ENCODE assay signal across 20 cellular contexts in the genomic region with DNA sequence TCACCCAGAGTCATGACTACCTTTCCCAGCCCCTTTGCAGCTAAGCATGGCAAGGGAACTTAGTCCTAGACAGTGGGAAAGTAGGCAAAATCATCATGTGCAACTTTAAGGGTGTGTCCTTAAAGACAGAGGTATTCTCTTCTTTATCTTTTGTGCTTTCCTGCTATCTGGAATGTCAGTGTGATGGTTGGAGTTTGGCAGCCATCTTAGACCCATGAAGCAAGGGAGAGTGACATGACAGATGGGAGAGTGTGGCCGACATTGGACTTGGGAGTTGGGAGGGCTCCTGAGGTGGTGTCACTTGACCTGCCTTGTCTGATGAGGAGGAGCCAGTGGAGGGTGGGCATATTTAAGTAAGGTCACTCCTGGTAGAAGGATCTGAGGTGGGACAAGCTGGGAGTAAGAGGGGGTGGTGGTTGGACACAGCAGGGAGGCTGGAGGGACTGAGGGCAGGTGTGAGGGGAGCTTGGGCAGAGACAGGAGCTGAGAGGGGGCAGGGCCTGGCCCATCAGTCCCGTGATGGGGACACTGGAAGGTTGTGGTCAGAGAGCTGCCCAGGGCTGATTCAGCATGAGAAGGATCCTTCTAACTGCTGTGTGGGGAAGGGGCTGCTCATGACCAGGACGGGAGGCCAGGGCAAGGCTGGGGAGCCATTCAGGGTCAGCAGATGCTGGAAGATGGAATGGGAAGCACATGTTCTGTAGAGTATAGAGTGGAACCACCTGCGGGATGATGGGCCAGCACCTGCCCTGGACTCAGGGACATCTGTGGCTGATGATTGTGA. TPM values are rescaled to one million over a fixed set of nuclear protein-coding genes. Genes with fewer than 3 reads are reported as not detected.
DNase-seq lines count a peak whose midpoint lies in the region; ATAC-seq, FAIRE-seq and TF ChIP-seq lines count a peak whose summit lies in the region.
"Had no signal": no experiment of that assay in that cellular context is flagged by ENCODE, and none has a peak within 500 bp of the region (broad histone marks: within the 10 kb centered on the region; RNA-seq: fewer than 3 reads in every experiment).

No MANE protein-coding gene starts in this region.

- TF ChIP-seq EP300 in K562 (IDR thresholded peaks at IDR 0.05; ENCODE audit: low read length) (no peak), suprapubic skin (IDR thresholded peaks at IDR 0.05) (no peak)

- peak; percentile 70 for DNase-seq in cardiac septum (ENCODE audit: low spot score)
- DNase-seq in left ventricle myocardium inferior, result no peak
- DNase-seq in K562 (ENCODE audit: extremely low read depth in 1 of 4, low spot score in 3 of 4), result no peak
- DNase-seq in osteoblast (ENCODE audit: insufficient read length, low spot score, missing footprints), result peak; percentile 49
- no peak for DNase-seq in central memory CD4-positive, alpha-beta T cell
- DNase-seq in occipital lobe (lab: John Stamatoyannopoulos, UW), result no peak
- DNase-seq in suprapubic skin (ENCODE audit: low spot score in 2 of 2), result no peak
- DNase-seq: CD4-positive, CD25-positive, alpha-beta regulatory T cell; H7; Kasumi-1; MG63; NCI-H1092; NCI-H1436 treated with DMSO at 0.1 percent for 48 hours; NCI-H2029 treated with DMSO at 0.1 percent for 48 hours; NCI-H2171; NCI-H510A; NCI-H748 treated with DMSO at 0.1 percent for 48 hours had no signal

- H3K27me3 ChIP-seq in left ventricle myocardium inferior (ENCODE audit: low read depth) (peaks cover 98% of the 10 kb centered on the region), K562 (ENCODE audit: control insufficient read depth in 2 of 2, insufficient read depth in 2 of 2, low read length in 2 of 2) (peaks cover under 1 to 16% of the 10 kb centered on the region in 2 experiments; a peak in 3 of 5 replicates), osteoblast (ENCODE audit: insufficient read depth, low read length) (peaks cover 53% of the 10 kb centered on the region), suprapubic skin (peaks cover 41% of the 10 kb centered on the region)

- peaks cover 2% of the 10 kb centered on the region; the same call in 1 of the 2 replicates for H4K20me1 ChIP-seq in K562 (replicated peaks; ENCODE audit: control insufficient read depth, insufficient read depth, low read length)
- no peaks in the 10 kb centered on the region for H4K20me1 ChIP-seq in osteoblast (ENCODE audit: insufficient read depth, low read length)

- no peak for TF ChIP-seq RAD21 in K562 (CRISPR knock-in tag; conservative IDR thresholded peaks at IDR 0.05 in 1 of 2, IDR thresholded peaks at IDR 0.05 in 1 of 2)

- H3K9me1 ChIP-seq in K562 (ENCODE audit: control insufficient read depth, insufficient read depth, low read length), result no peaks in the 10 kb centered on the region

- H3K4me1 ChIP-seq in left ventricle myocardium inferior, result no peaks in the 10 kb centered on the region
- no peaks in the 10 kb centered on the region for H3K4me1 ChIP-seq in K562 (replicated peaks in 1 of 2; ENCODE audit: control insufficient read depth in 2 of 2, insufficient read depth in 2 of 2, low read length in 2 of 2)
- no peaks in the 10 kb centered on the region for H3K4me1 ChIP-seq in osteoblast (ENCODE audit: insufficient read depth, low read length)
- H3K4me1 ChIP-seq in suprapubic skin, result peaks cover 5% of the 10 kb centered on the region

- CTCF ChIA-PET in K562 (lab: Yijun Ruan, JAX; ENCODE audit: low intra/inter-chr PET ratio), result no interaction called here

- BruUV-seq in K562 (replicated peaks; lab: Mats Ljungman, UMichigan), result no TSS peak

- H3K79me2 ChIP-seq in K562 (ENCODE audit: control insufficient read depth, insufficient read depth, low read length) (no peaks in the 10 kb centered on the region), osteoblast (ENCODE audit: insufficient read depth, low read length) (no peaks in the 10 kb centered on the region)

- H3K36me3 ChIP-seq in left ventricle myocardium inferior (no peaks in the 10 kb centered on the region), K562 (ENCODE audit: control insufficient read depth, insufficient read depth, low read length) (no peaks in the 10 kb centered on the region), osteoblast (ENCODE audit: insufficient read depth, low read length) (no peaks in the 10 kb centered on the region), suprapubic skin (no peaks in the 10 kb centered on the region)
- H3K36me3 ChIP-seq: MG63 had no signal

- POLR2A ChIA-PET in K562 (lab: Yijun Ruan, JAX), result no interaction called here

- H3K4me3 ChIP-seq in left ventricle myocardium inferior, result no peak overlapping the region
- H3K4me3 ChIP-seq in K562, result no peak overlapping the region
- H3K4me3 ChIP-seq in osteoblast (ENCODE audit: insufficient read depth, low read length), result no peak overlapping the region
- no peak overlapping the region for H3K4me3 ChIP-seq in suprapubic skin
- H3K4me3 ChIP-seq: MG63 had no signal

- H3K4me2 ChIP-seq in K562 (ENCODE audit: insufficient read depth, low read length) (no peak overlapping the region), osteoblast (ENCODE audit: insufficient read depth, low read length) (no peak overlapping the region)

- H2AFZ ChIP-seq in K562 (ENCODE audit: low read depth, low read length) (no peak overlapping the region), osteoblast (ENCODE audit: low read length) (no peak overlapping the region)

- TF ChIP-seq CTCF in left ventricle myocardium inferior (IDR thresholded peaks at IDR 0.05; ENCODE audit: borderline replicate concordance) (no peak), K562 (IDR thresholded peaks at IDR 0.05 in 2 of 3, conservative IDR thresholded peaks at IDR 0.05 in 1 of 3; ENCODE audit: insufficient read depth in 2 of 3, low read depth in 1 of 3, low read length in 3 of 3) (no peak), osteoblast (IDR thresholded peaks at IDR 0.05; ENCODE audit: extremely low read depth, low read depth, low read length) (no peak), suprapubic skin (IDR thresholded peaks at IDR 0.05) (no peak)

- no peak overlapping the region for H3K9ac ChIP-seq in K562 (ENCODE audit: insufficient read depth in 1 of 2, low read depth in 2 of 2, low read length in 2 of 2)

- H3K9me3 ChIP-seq in left ventricle myocardium inferior (replicated peaks), result peaks cover 25% of the 10 kb centered on the region
- no peaks in the 10 kb centered on the region for H3K9me3 ChIP-seq in K562 (replicated peaks; ENCODE audit: control insufficient read depth, insufficient read depth, low read depth, low read length)
- H3K9me3 ChIP-seq in osteoblast (ENCODE audit: low read depth, low read length), result no peaks in the 10 kb centered on the region
- no peaks in the 10 kb centered on the region for H3K9me3 ChIP-seq in suprapubic skin
- H3K9me3 ChIP-seq: Caco-2 had no signal

- FAIRE-seq in K562 (lab: Jason Lieb, UNC), result no peak
- FAIRE-seq: G401.6 had no signal

- intact Hi-C loops in cardiac septum (cut with DNase I) (no loop called here), left ventricle myocardium inferior (cut with micrococcal nuclease) (no loop called here), K562 (cut with micrococcal nuclease) (no loop called here)

- 3% methylated on average over 4 of the region's 4 CpGs for WGBS in K562 (ENCODE audit: insufficient coverage, low coverage, missing lambda C conversion rate)
- 68% methylated on average over 4 of the region's 4 CpGs for WGBS in suprapubic skin

- in situ Hi-C loops in K562 (cut with MboI), result loop anchor here (5.0 kb wide), 1 partner anchor 77 kb away; no protein-coding TSS in a partner anchor

- TF ChIP-seq POLR2A in K562 (conservative IDR thresholded peaks at IDR 0.05) (no peak), suprapubic skin (IDR thresholded peaks at IDR 0.05) (no peak)

- H3K27ac ChIP-seq in left ventricle myocardium inferior (replicated peaks), result no peak overlapping the region
- H3K27ac ChIP-seq in K562 (ENCODE audit: extremely low read depth, low read depth, low read length), result no peak overlapping the region
- no peak overlapping the region for H3K27ac ChIP-seq in osteoblast (ENCODE audit: low read depth, low read length)
- H3K27ac ChIP-seq in suprapubic skin, result no peak overlapping the region
- H3K27ac ChIP-seq: HL-60 had no signal

- ATAC-seq in K562, result no peak

TF ChIP-seq in K562, 482 proteins besides CTCF, POLR2A, EP300 and RAD21 (continues in another document):
- TF ChIP-seq ZNF644 (tag; IDR thresholded peaks at IDR 0.05; ENCODE audit: low read depth) (no peak), RBM25 (IDR thresholded peaks at IDR 0.05; ENCODE audit: low read depth, low read length, severe bottlenecking) (peak; percentile 52), FOXK2 (conservative IDR thresholded peaks at IDR 0.05 in 1 of 2, IDR thresholded peaks at IDR 0.05 in 1 of 2; ENCODE audit: low read depth in 2 of 2) (no peak)

RNA-seq across cellular contexts. Expression of a gene that starts 29.5 kb away (rescaled TPM):
- 39.7 TPM for total RNA-seq in cardiac septum
- total RNA-seq in left ventricle myocardium inferior, result 40.7 TPM
- total RNA-seq in K562 (2011; cell fraction: chromatin; rRNA removed; ENCODE audit: low replicate concordance), result not detected in 2 replicates
- not detected in 2 replicates for total RNA-seq in K562 (2011; cell fraction: nucleolus; rRNA removed)
- total RNA-seq in K562 (2011; cell fraction: nucleoplasm; rRNA removed), result not detected in 2 replicates
- total RNA-seq in K562 (2014; rRNA removed), result not detected in 2 replicates
- not detected in 2 replicates for total RNA-seq in K562 (2014; rRNA removed; fragmentation: Illumina TruSeq; extraction: Trizol)
- total RNA-seq in K562 (2015; rRNA removed; fragmentation: Illumina TruSeq; extraction: Trizol), result not detected in 2 replicates
- 0.33 and 0.76 TPM in 2 replicates for total RNA-seq in K562 (2021)
- not detected in 2 replicates for polyA plus RNA-seq in K562 (2011; rRNA removed)
- not detected in 2 replicates for polyA plus RNA-seq in K562 (2011; cell fraction: cytosol; rRNA removed)
- polyA plus RNA-seq in K562 (2011; cell fraction: nucleus; rRNA removed), result not detected in 2 replicates
- polyA plus RNA-seq in K562 (2012), result 0.06 TPM in 1 of 2 replicates, not detected in the other
- polyA plus RNA-seq in K562 (2014; fragmentation: Illumina TruSeq; extraction: Trizol), result not detected in 2 replicates
- polyA plus RNA-seq in K562 (2014; fragmentation: Nextera tagmentation; extraction: Ambion mirVana), result not detected
- polyA plus RNA-seq in K562 (2014; rRNA removed), result not detected in 2 replicates
- 0.06 TPM in 1 of 2 replicates, not detected in the other for polyA minus RNA-seq in K562 (2011; rRNA and poly(A)+ RNA removed)
- not detected in 2 replicates for polyA minus RNA-seq in K562 (2011; cell fraction: cytosol; rRNA and poly(A)+ RNA removed)
- not detected in 2 replicates for polyA minus RNA-seq in K562 (2011; cell fraction: nucleus; rRNA and poly(A)+ RNA removed)
- total RNA-seq in osteoblast, result 102 and 138 TPM in 2 replicates
- 9.4 TPM for total RNA-seq in occipital lobe
- total RNA-seq in suprapubic skin, result 10 to 100 TPM; 28.4 to 95.4 (median 57.5) TPM
- total RNA-seq: CD4-positive, CD25-positive, alpha-beta regulatory T cell had no signal

Comparison
In these comparisons a context has a peak if more than half of its experiments do, and no peak if none do; other contexts are left out.
1. DNase-seq: peak in cardiac septum (single experiment) and osteoblast (single experiment); none in left ventricle myocardium inferior (single experiment), K562 (0 of 4), central memory CD4-positive, alpha-beta T cell (single experiment), occipital lobe (single experiment) and suprapubic skin (0 of 2).